Comparison of ENCODE assay signal across 8 cellular contexts in the genomic region with DNA sequence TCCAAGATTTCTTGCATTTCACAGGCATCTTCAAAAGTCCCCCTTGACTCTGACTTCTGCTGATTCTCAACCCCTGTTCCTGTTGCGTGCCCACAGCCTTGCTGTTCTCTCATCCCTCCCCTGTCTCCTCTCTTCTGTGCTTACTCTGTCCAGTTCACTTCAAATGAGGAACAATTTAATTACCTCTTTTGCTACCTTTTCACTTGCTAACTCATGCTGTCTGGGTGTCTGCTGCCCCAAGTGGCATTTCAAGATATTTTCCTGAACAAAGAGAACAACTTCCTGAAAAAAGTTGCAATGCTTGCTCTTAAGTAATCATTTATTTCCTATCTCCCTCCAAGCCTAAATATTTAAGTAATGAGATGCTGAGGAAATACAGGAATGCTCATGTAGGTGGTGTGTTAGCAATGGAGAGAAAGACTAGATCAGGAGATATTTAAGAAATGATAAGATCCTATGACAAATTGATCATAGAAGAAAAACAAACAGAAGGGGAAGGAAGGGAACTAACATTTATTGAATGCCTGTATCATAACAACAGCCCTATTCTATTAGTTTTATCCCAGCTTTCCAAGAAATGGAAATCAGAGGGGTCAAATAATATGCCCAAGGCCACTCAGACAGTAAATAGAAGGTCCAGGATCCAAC. TPM values are rescaled to one million over a fixed set of nuclear protein-coding genes. Genes with fewer than 3 reads are reported as not detected.
DNase-seq lines count a peak whose midpoint lies in the region; ATAC-seq and TF ChIP-seq lines count a peak whose summit lies in the region.

No MANE protein-coding gene starts in this region.

- no peaks in the 10 kb centered on the region for H3K4me1 Mint-ChIP-seq in chondrocyte (ENCODE audit: low read depth)

- peaks cover 5% of the 10 kb centered on the region for H3K9me3 Mint-ChIP-seq in chondrocyte (ENCODE audit: low read depth)

- intact Hi-C loops in psoas muscle (cut with DNase I), result loop anchor here in 1 of 2 donors (10.0 kb wide), 1 partner anchor 53 kb away; no protein-coding TSS in a partner anchor

- no peaks in the 10 kb centered on the region for H4K20me1 ChIP-seq in Loucy (ENCODE audit: insufficient read depth, low read length, poor library complexity, severe bottlenecking)

- H2AFZ ChIP-seq in Loucy (ENCODE audit: low read length) (peak overlapping the region; percentile 13; the same call in 1 of the 2 replicates), parathyroid adenoma (no peak overlapping the region)

- no peak overlapping the region for H3K4me3 Mint-ChIP-seq in chondrocyte (ENCODE audit: unreplicated experiment)

- ATAC-seq in psoas muscle, result no peak
- no peak for ATAC-seq in HG02759 (IDR thresholded peaks at IDR 0.05; ENCODE audit: unreplicated experiment)

- no peak for TF ChIP-seq EP300 in suprapubic skin (IDR thresholded peaks at IDR 0.05)

- TF ChIP-seq CTCF in Loucy (conservative IDR thresholded peaks at IDR 0.05; ENCODE audit: low read length), result peak; percentile 73
- peak; percentile 50 for TF ChIP-seq CTCF in chondrocyte (IDR thresholded peaks at IDR 0.05)
- TF ChIP-seq CTCF in parathyroid adenoma (IDR thresholded peaks at IDR 0.05), result peak; percentile 18
- no peak for TF ChIP-seq CTCF in psoas muscle (IDR thresholded peaks at IDR 0.05)
- TF ChIP-seq CTCF in suprapubic skin (IDR thresholded peaks at IDR 0.05), result peak in 1 of 2 donors; percentile 30

- H3K4me3 ChIP-seq in Loucy (ENCODE audit: low read length, poor library complexity, severe bottlenecking) (no peak overlapping the region), parathyroid adenoma (ENCODE audit: low read depth, low read length) (no peak overlapping the region), psoas muscle (no peak overlapping the region), suprapubic skin (no peak overlapping the region)

- no peaks in the 10 kb centered on the region for H3K36me3 ChIP-seq in Loucy (ENCODE audit: insufficient read depth, low read length)
- H3K36me3 ChIP-seq in parathyroid adenoma (ENCODE audit: control insufficient read depth, insufficient read depth, low read length), result no peaks in the 10 kb centered on the region
- no peaks in the 10 kb centered on the region for H3K36me3 ChIP-seq in psoas muscle (ENCODE audit: insufficient read depth in 1 of 2, low read depth in 1 of 2)
- H3K36me3 ChIP-seq in suprapubic skin, result no peaks in the 10 kb centered on the region

- no peaks in the 10 kb centered on the region for H3K9me3 ChIP-seq in Loucy (ENCODE audit: insufficient read depth, low read depth, low read length)
- no peaks in the 10 kb centered on the region for H3K9me3 ChIP-seq in parathyroid adenoma (ENCODE audit: control insufficient read depth, low read length)
- H3K9me3 ChIP-seq in psoas muscle, result peaks cover 5% of the 10 kb centered on the region
- no peaks in the 10 kb centered on the region for H3K9me3 ChIP-seq in suprapubic skin

- no peaks in the 10 kb centered on the region for H3K79me2 ChIP-seq in Loucy (ENCODE audit: insufficient read depth, low read length)
- no peaks in the 10 kb centered on the region for H3K79me2 ChIP-seq in parathyroid adenoma

- H3K4me2 ChIP-seq in Loucy (ENCODE audit: low read depth, low read length, poor library complexity, severe bottlenecking), result no peak overlapping the region
- no peak overlapping the region for H3K4me2 ChIP-seq in parathyroid adenoma (ENCODE audit: low read length)

- 88 to 93% (median 88%) methylated on average over 1 of the region's 1 CpG for WGBS in psoas muscle, 3 donors
- 73% methylated on average over 1 of the region's 1 CpG for WGBS in suprapubic skin

- no peaks in the 10 kb centered on the region for H3K4me1 ChIP-seq in Loucy (ENCODE audit: insufficient read depth, low read length, poor library complexity, severe bottlenecking)
- no peaks in the 10 kb centered on the region for H3K4me1 ChIP-seq in parathyroid adenoma
- no peaks in the 10 kb centered on the region for H3K4me1 ChIP-seq in psoas muscle
- peaks cover 2% of the 10 kb centered on the region for H3K4me1 ChIP-seq in suprapubic skin

- TF ChIP-seq POLR2A in suprapubic skin (IDR thresholded peaks at IDR 0.05), result no peak

- DNase-seq in NCI-H1694 treated with DMSO at 0.1 percent for 48 hours (lab: John Stamatoyannopoulos, UW) (peak; percentile 15), NCI-H1694 (lab: John Stamatoyannopoulos, UW) (no peak), chondrocyte (ENCODE audit: low spot score) (no peak), psoas muscle (no peak), suprapubic skin (ENCODE audit: low spot score in 2 of 2) (no peak)

- H3K27me3 ChIP-seq in Loucy (ENCODE audit: insufficient read depth, low read length, poor library complexity, severe bottlenecking), result no peaks in the 10 kb centered on the region
- no peaks in the 10 kb centered on the region for H3K27me3 ChIP-seq in parathyroid adenoma (ENCODE audit: control insufficient read depth, insufficient read depth, low read length)
- H3K27me3 ChIP-seq in psoas muscle (ENCODE audit: insufficient read depth in 3 of 3, low read length in 2 of 3), result peaks cover 0 to 4% (median 0%) of the 10 kb centered on the region in 3 donors
- H3K27me3 ChIP-seq in suprapubic skin, result peaks cover 3% of the 10 kb centered on the region

- no peaks in the 10 kb centered on the region for H3F3A ChIP-seq in Loucy (ENCODE audit: low read depth)

- H3K9ac ChIP-seq in Loucy (ENCODE audit: low read depth, low read length, poor library complexity, severe bottlenecking) (no peak overlapping the region), parathyroid adenoma (no peak overlapping the region)

- no peak overlapping the region for H3K27ac Mint-ChIP-seq in chondrocyte (ENCODE audit: unreplicated experiment)

- H3K27ac ChIP-seq in parathyroid adenoma (no peak overlapping the region), psoas muscle (no peak overlapping the region), suprapubic skin (no peak overlapping the region)

- no peaks in the 10 kb centered on the region for H3K36me3 Mint-ChIP-seq in chondrocyte (ENCODE audit: low read depth)

- H3K27me3 Mint-ChIP-seq in chondrocyte (ENCODE audit: low read depth), result peaks cover 6% of the 10 kb centered on the region

- no peaks in the 10 kb centered on the region for H3K9me2 ChIP-seq in Loucy (replicated peaks; ENCODE audit: low read depth, low read length)

RNA-seq across cellular contexts. Expression of a gene that starts 42.2 kb away (rescaled TPM):
- total RNA-seq in chondrocyte (not detected in 3 replicates), psoas muscle (10 to 100 TPM in 1 of 4 donors, 1 to 10 TPM in 3; 2.1 to 10.1 (median 4.9) TPM), suprapubic skin (1 to 10 TPM in 1 of 4 donors, under 1 TPM in 3; 0.23 to 2.2 (median 0.62) TPM)
- under 1 TPM; 0.25 to 0.75 (median 0.64) TPM for polyA plus RNA-seq in psoas muscle
